In genomic region chr6:110876170-110876773, GRCh38 we compare ENCODE assay signal across 1 cellular context.
TF ChIP-seq lines count a peak whose summit lies in the region.

No MANE protein-coding gene starts in this region.

TF ChIP-seq in Ishikawa, 13 proteins besides CTCF, POLR2A, EP300 and RAD21 (continued from another document):
- TF ChIP-seq REST (IDR thresholded peaks at IDR 0.05; ENCODE audit: low read depth) (peak; percentile 32; the same call in 1 of the 2 replicates), CEBPB (IDR thresholded peaks at IDR 0.05) (no peak), EGR1 (IDR thresholded peaks at IDR 0.05) (no peak), CREB1 (IDR thresholded peaks at IDR 0.05; ENCODE audit: low read depth) (no peak), FOXM1 (IDR thresholded peaks at IDR 0.05; ENCODE audit: borderline replicate concordance, low read depth) (no peak), TAF1 (IDR thresholded peaks at IDR 0.05; ENCODE audit: low read depth) (peak; percentile 67; the same call in 1 of the 2 replicates)
- TF ChIP-seq, protein P1, sequence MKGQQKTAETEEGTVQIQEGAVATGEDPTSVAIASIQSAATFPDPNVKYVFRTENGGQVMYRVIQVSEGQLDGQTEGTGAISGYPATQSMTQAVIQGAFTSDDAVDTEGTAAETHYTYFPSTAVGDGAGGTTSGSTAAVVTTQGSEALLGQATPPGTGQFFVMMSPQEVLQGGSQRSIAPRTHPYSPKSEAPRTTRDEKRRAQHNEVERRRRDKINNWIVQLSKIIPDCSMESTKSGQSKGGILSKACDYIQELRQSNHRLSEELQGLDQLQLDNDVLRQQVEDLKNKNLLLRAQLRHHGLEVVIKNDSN (IDR thresholded peaks at IDR 0.05) = no peak
TF ChIP-seq in Ishikawa: peak in this region for 3.
